ENCODE assay signal across 8 cellular contexts in the genomic region with DNA sequence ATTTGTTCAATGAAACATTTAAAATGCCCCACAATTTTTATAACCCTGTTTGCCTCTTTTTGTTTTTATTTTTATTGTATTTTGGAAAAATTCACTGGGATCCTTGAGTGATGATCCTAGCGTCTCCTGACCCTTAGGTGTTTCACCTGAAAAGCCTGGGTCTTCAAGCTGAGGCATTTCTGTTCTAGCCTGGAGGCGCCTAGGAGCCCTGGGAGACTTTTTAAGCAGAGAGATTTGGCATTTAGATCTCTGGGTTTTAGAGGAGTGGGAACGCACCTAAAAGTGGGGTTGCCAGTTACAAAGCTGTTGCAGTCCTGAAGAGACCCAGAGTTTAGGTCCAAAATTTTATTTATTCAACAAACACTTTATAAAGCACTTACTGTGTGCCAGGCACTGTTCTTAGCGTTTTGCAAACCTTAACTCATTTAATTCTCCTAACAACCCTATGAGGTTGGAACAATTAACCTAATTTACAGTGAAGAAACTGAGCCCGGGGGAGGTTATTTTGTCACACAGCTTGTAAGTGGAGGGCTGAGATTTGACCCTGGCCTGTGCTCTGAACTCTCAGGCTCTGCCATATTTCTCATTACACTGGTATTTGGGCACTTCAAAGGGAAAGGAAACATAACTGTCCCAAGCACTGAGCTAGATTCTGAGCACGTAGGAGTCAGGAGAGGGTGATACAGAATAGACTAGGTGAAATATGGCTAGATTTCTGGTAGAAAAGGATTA. TPM values are rescaled to one million over a fixed set of nuclear protein-coding genes. Genes with fewer than 3 reads are reported as not detected.
A peak's percentile ranks its signal among the peaks of the same experiment; 100 is the strongest.
DNase-seq lines count a peak whose midpoint lies in the region; ATAC-seq, FAIRE-seq and TF ChIP-seq lines count a peak whose summit lies in the region.

No MANE protein-coding gene starts in this region.

- H3K27ac Mint-ChIP-seq in activated T-cell treated with anti-CD3 and anti-CD28 coated beads, Interleukin-2, amount 50 U/mL, for 72 hours = peak overlapping the region; percentile 77
- no peak overlapping the region for H3K27ac Mint-ChIP-seq in activated naive CD8-positive, alpha-beta T cell treated with anti-CD3 and anti-CD28 coated beads, Interleukin-2, amount 50 U/mL, for 24 hours
- peak overlapping the region; percentile 72 for H3K27ac Mint-ChIP-seq in type B pancreatic cell

- peaks cover 17% of the 10 kb centered on the region for H3K4me1 Mint-ChIP-seq in activated T-cell treated with anti-CD3 and anti-CD28 coated beads, Interleukin-2, amount 50 U/mL, for 72 hours (ENCODE audit: low read depth)
- H3K4me1 Mint-ChIP-seq in activated naive CD8-positive, alpha-beta T cell treated with anti-CD3 and anti-CD28 coated beads, Interleukin-2, amount 50 U/mL, for 24 hours = peaks cover 13% of the 10 kb centered on the region
- peaks cover 18% of the 10 kb centered on the region for H3K4me1 Mint-ChIP-seq in type B pancreatic cell (ENCODE audit: unreplicated experiment)

- DNase-seq in activated T-cell treated with anti-CD3 and anti-CD28 coated beads, Interleukin-2, amount 50 U/mL, for 72 hours = no peak
- no peak for DNase-seq in activated T-cell treated with anti-CD3 and anti-CD28 coated beads for 4 hours
- DNase-seq in activated naive CD8-positive, alpha-beta T cell treated with anti-CD3 and anti-CD28 coated beads, Interleukin-2, amount 50 U/mL, for 24 hours = no peak
- DNase-seq in left kidney (ENCODE audit: low read depth, low spot score) = peak; percentile 49
- no peak for DNase-seq in type B pancreatic cell (ENCODE audit: extremely low spot score, unreplicated experiment)
- no peak for DNase-seq in stimulated activated naive CD4-positive, alpha-beta T cell treated with Interleukin-2 at 50 U/mL for 16 hours (lab: John Stamatoyannopoulos, UW)
- DNase-seq in GM12892 (ENCODE audit: insufficient read length) = no peak
- no peak for DNase-seq in GM19239 (ENCODE audit: insufficient read length, low spot score)

- peaks cover 4 to 5% of the 10 kb centered on the region in 2 donors for H3K36me3 Mint-ChIP-seq in activated T-cell treated with anti-CD3 and anti-CD28 coated beads, Interleukin-2, amount 50 U/mL, for 72 hours (ENCODE audit: insufficient read depth in 2 of 2)
- peaks cover 10% of the 10 kb centered on the region for H3K36me3 Mint-ChIP-seq in activated naive CD8-positive, alpha-beta T cell treated with anti-CD3 and anti-CD28 coated beads, Interleukin-2, amount 50 U/mL, for 24 hours (ENCODE audit: low read depth)
- peaks cover 12% of the 10 kb centered on the region for H3K36me3 Mint-ChIP-seq in type B pancreatic cell

- H3K9me3 Mint-ChIP-seq in activated T-cell treated with anti-CD3 and anti-CD28 coated beads, Interleukin-2, amount 50 U/mL, for 72 hours = peaks cover 0 to 2% of the 10 kb centered on the region in 2 donors
- no peaks in the 10 kb centered on the region for H3K9me3 Mint-ChIP-seq in activated naive CD8-positive, alpha-beta T cell treated with anti-CD3 and anti-CD28 coated beads, Interleukin-2, amount 50 U/mL, for 24 hours
- H3K9me3 Mint-ChIP-seq in type B pancreatic cell = peaks cover 11% of the 10 kb centered on the region

- peak overlapping the region; percentile 89 to 94 for H3K4me3 Mint-ChIP-seq in activated T-cell treated with anti-CD3 and anti-CD28 coated beads, Interleukin-2, amount 50 U/mL, for 72 hours
- peak overlapping the region; percentile 57 for H3K4me3 Mint-ChIP-seq in activated naive CD8-positive, alpha-beta T cell treated with anti-CD3 and anti-CD28 coated beads, Interleukin-2, amount 50 U/mL, for 24 hours
- peak overlapping the region; percentile 89 for H3K4me3 Mint-ChIP-seq in type B pancreatic cell

- no peak for TF ChIP-seq POLR2A in GM12892 (IDR thresholded peaks at IDR 0.05; ENCODE audit: low read depth, low read length)

- TF ChIP-seq CTCF in type B pancreatic cell (conservative IDR thresholded peaks at IDR 0.05) = no peak

- no peak for FAIRE-seq in GM12892 (lab: Jason Lieb, UNC)
- no peak for FAIRE-seq in GM19239 (lab: Jason Lieb, UNC)

- H3K27me3 Mint-ChIP-seq in activated T-cell treated with anti-CD3 and anti-CD28 coated beads, Interleukin-2, amount 50 U/mL, for 72 hours (ENCODE audit: low read depth) = peaks cover 6% of the 10 kb centered on the region
- H3K27me3 Mint-ChIP-seq in activated naive CD8-positive, alpha-beta T cell treated with anti-CD3 and anti-CD28 coated beads, Interleukin-2, amount 50 U/mL, for 24 hours = peaks cover 32% of the 10 kb centered on the region
- no peaks in the 10 kb centered on the region for H3K27me3 Mint-ChIP-seq in type B pancreatic cell

- ATAC-seq in activated T-cell treated with anti-CD3 and anti-CD28 coated beads, Interleukin-2, amount 50 U/mL, for 72 hours (replicated peaks in 1 of 2) = no peak
- no peak for ATAC-seq in activated naive CD8-positive, alpha-beta T cell treated with anti-CD3 and anti-CD28 coated beads, Interleukin-2, amount 50 U/mL, for 24 hours

RNA-seq across cellular contexts. Expression of gene FADS1, which starts 0.8 kb away (rescaled TPM):
- total RNA-seq in activated T-cell treated with anti-CD3 and anti-CD28 coated beads, Interleukin-2, amount 50 U/mL, for 72 hours = 10 to 100 TPM in 1 of 2 donors, 1 to 10 TPM in 1; 8.5 to 17.7 TPM
- 34.2 and 90.0 TPM in 2 replicates for total RNA-seq in type B pancreatic cell (ENCODE audit: low replicate concordance)
- 17.8 TPM for polyA plus RNA-seq in GM12892 (2012; ENCODE audit: missing spikeins)

RNA-seq across cellular contexts. Expression of gene FADS2, which starts 10.5 kb away (rescaled TPM):
- total RNA-seq in activated T-cell treated with anti-CD3 and anti-CD28 coated beads, Interleukin-2, amount 50 U/mL, for 72 hours = 10 to 100 TPM; 23.3 to 70.4 TPM
- 127 and 205 TPM in 2 replicates for total RNA-seq in type B pancreatic cell (ENCODE audit: low replicate concordance)
- polyA plus RNA-seq in GM12892 (2012; ENCODE audit: missing spikeins) = 82.0 TPM

RNA-seq across cellular contexts. Expression of gene FEN1, which starts 24.9 kb away (rescaled TPM):
- 10 to 100 TPM; 55.4 to 64.7 TPM for total RNA-seq in activated T-cell treated with anti-CD3 and anti-CD28 coated beads, Interleukin-2, amount 50 U/mL, for 72 hours
- 27.7 and 44.6 TPM in 2 replicates for total RNA-seq in type B pancreatic cell (ENCODE audit: low replicate concordance)
- polyA plus RNA-seq in GM12892 (2012; ENCODE audit: missing spikeins) = 76.2 TPM

RNA-seq across cellular contexts. Expression of gene TMEM258, which starts 25.2 kb away (rescaled TPM):
- total RNA-seq in activated T-cell treated with anti-CD3 and anti-CD28 coated beads, Interleukin-2, amount 50 U/mL, for 72 hours = 100 to 1,000 TPM; 146 to 169 TPM
- 158 and 162 TPM in 2 replicates for total RNA-seq in type B pancreatic cell (ENCODE audit: low replicate concordance)
- polyA plus RNA-seq in GM12892 (2012; ENCODE audit: missing spikeins) = 285 TPM
